2 cellular contexts compared by ENCODE assay signal in genomic region chr16:30122621-30123160, GRCh38.
TF ChIP-seq lines count a peak whose summit lies in the region.

No MANE protein-coding gene starts in this region.

TF ChIP-seq in SK-N-SH treated with all-trans-retinoic acid at 6 μM for 48 hours, 23 proteins besides CTCF, POLR2A, EP300 and RAD21:
- TF ChIP-seq, protein P1, sequence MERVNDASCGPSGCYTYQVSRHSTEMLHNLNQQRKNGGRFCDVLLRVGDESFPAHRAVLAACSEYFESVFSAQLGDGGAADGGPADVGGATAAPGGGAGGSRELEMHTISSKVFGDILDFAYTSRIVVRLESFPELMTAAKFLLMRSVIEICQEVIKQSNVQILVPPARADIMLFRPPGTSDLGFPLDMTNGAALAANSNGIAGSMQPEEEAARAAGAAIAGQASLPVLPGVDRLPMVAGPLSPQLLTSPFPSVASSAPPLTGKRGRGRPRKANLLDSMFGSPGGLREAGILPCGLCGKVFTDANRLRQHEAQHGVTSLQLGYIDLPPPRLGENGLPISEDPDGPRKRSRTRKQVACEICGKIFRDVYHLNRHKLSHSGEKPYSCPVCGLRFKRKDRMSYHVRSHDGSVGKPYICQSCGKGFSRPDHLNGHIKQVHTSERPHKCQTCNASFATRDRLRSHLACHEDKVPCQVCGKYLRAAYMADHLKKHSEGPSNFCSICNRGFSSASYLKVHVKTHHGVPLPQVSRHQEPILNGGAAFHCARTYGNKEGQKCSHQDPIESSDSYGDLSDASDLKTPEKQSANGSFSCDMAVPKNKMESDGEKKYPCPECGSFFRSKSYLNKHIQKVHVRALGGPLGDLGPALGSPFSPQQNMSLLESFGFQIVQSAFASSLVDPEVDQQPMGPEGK (CRISPR knock-in tag; IDR thresholded peaks at IDR 0.05; ENCODE audit: borderline replicate concordance): 0 out of 2 replicates have a peak, but pooled peaks have one; percentile 35
- TF ChIP-seq ZNF565 (CRISPR knock-in tag; conservative IDR thresholded peaks at IDR 0.05; ENCODE audit: low read depth): no peak
- no peak for TF ChIP-seq PPARA (CRISPR knock-in tag; IDR thresholded peaks at IDR 0.05; ENCODE audit: borderline replicate concordance)
- TF ChIP-seq ZC3H10 (CRISPR knock-in tag; IDR thresholded peaks at IDR 0.05): no peak

TF ChIP-seq in H1, 55 proteins besides CTCF, POLR2A, EP300 and RAD21:
- no peak for TF ChIP-seq SIRT6 (IDR thresholded peaks at IDR 0.05; ENCODE audit: low read length)
- no peak for TF ChIP-seq ZNF274 (IDR thresholded peaks at IDR 0.05; ENCODE audit: borderline replicate concordance, extremely low read depth, low read length)
- TF ChIP-seq EGR1 (IDR thresholded peaks at IDR 0.05; ENCODE audit: borderline replicate concordance, low read depth, low read length): no peak
- TF ChIP-seq KDM5A (IDR thresholded peaks at IDR 0.05; ENCODE audit: low read length): no peak
- TF ChIP-seq TBP (IDR thresholded peaks at IDR 0.05; ENCODE audit: low read depth, low read length): no peak
- no peak for TF ChIP-seq CHD7 (IDR thresholded peaks at IDR 0.05; ENCODE audit: insufficient replicate concordance, low read length)
- TF ChIP-seq SIN3A (conservative IDR thresholded peaks at IDR 0.05 in 1 of 2, IDR thresholded peaks at IDR 0.05 in 1 of 2; ENCODE audit: low read depth in 1 of 2, low read length in 2 of 2): no peak
- TF ChIP-seq, protein P2, sequence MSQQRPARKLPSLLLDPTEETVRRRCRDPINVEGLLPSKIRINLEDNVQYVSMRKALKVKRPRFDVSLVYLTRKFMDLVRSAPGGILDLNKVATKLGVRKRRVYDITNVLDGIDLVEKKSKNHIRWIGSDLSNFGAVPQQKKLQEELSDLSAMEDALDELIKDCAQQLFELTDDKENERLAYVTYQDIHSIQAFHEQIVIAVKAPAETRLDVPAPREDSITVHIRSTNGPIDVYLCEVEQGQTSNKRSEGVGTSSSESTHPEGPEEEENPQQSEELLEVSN (IDR thresholded peaks at IDR 0.05): no peak
- TF ChIP-seq JUN (IDR thresholded peaks at IDR 0.05; ENCODE audit: low read depth, low read length): no peak
- no peak for TF ChIP-seq FOSL1 (IDR thresholded peaks at IDR 0.05; ENCODE audit: insufficient read depth, low read depth, low read length)
- TF ChIP-seq SAP30 (IDR thresholded peaks at IDR 0.05; ENCODE audit: insufficient read depth, insufficient replicate concordance, low read length): peak; percentile 30
- TF ChIP-seq PHF8 (conservative IDR thresholded peaks at IDR 0.05; ENCODE audit: low read depth, low read length): peak; percentile 34
- TF ChIP-seq, protein P3, sequence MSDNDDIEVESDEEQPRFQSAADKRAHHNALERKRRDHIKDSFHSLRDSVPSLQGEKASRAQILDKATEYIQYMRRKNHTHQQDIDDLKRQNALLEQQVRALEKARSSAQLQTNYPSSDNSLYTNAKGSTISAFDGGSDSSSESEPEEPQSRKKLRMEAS (IDR thresholded peaks at IDR 0.05): no peak
- no peak for TF ChIP-seq YY1 (IDR thresholded peaks at IDR 0.05; ENCODE audit: low read depth, low read length)
- TF ChIP-seq TCF12 (IDR thresholded peaks at IDR 0.05; ENCODE audit: low read depth, low read length): no peak
- TF ChIP-seq ASH2L (IDR thresholded peaks at IDR 0.05; ENCODE audit: low read length): no peak
- TF ChIP-seq KDM4A (IDR thresholded peaks at IDR 0.05; ENCODE audit: low read depth, low read length, severe bottlenecking): peak; percentile 72
